ENCODE assay signal across 6 cellular contexts in genomic region chr7:76567753-76568152, GRCh38. TPM values are rescaled to one million over a fixed set of nuclear protein-coding genes. Genes with fewer than 3 reads are reported as not detected.
"Had no signal": no experiment of that assay in that cellular context is flagged by ENCODE, and none has a peak within 500 bp of the region (broad histone marks: within the 10 kb centered on the region; RNA-seq: fewer than 3 reads in every experiment).

No MANE protein-coding gene starts in this region.

RNA-seq across cellular contexts. Expression of gene SPDYE16, which starts 24.7 kb away (rescaled TPM):
- total RNA-seq: HT1080, IMR-90, Right ventricle myocardium superior, RPMI7951, SJSA1 had no signal
- polyA plus RNA-seq: HepG2, IMR-90 had no signal

RNA-seq across cellular contexts. Expression of gene UPK3B, which starts 57.4 kb away (rescaled TPM):
- total RNA-seq: HepG2, HT1080, IMR-90, RPMI7951 had no signal
- polyA plus RNA-seq: HepG2 had no signal
